8 cellular contexts compared by ENCODE assay signal in the genomic region with DNA sequence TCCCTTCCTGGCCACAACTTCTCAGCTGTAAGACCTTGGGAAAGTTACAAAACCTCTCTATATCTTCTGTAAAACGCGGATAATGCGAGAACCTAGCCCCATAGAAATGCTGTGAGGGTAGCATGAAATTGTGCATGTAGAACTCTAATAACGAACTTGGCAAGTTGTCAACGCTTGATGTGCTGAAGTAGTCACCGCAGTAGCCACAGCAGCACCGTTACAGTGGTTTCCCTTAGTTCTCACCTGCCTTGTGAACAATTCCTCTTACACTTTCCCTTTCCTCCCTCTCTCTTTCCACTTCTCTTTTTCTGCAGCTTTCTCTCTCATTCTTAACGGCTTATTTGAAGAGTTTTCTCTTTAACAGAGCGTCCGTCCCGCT. TPM values are rescaled to one million over a fixed set of nuclear protein-coding genes. Genes with fewer than 3 reads are reported as not detected.
DNase-seq lines count a peak whose midpoint lies in the region; ATAC-seq and TF ChIP-seq lines count a peak whose summit lies in the region.

No MANE protein-coding gene starts in this region.

- H3K27ac Mint-ChIP-seq in MCF 10A (ENCODE audit: low read depth, unreplicated experiment): peak overlapping the region; percentile 89

- peak overlapping the region; percentile 83 for H3K4me2 ChIP-seq in OCI-LY1 (ENCODE audit: low read length)
- peak overlapping the region; percentile 92 for H3K4me2 ChIP-seq in mesenchymal stem cell (ENCODE audit: low read length, poor library complexity, severe bottlenecking)

- peak overlapping the region; percentile 91 for H3K4me3 Mint-ChIP-seq in MCF 10A (ENCODE audit: unreplicated experiment)

- POLR2A ChIA-PET in MCF 10A (lab: Yijun Ruan, JAX): interaction anchor here (0.8 to 1.9 kb wide), 15 partner anchors 23 to 509 kb away, joined by 3 to 13 read pairs (median 4); partner anchors contain the start of genes GXYLT2 and PPP4R2

- H2BK5ac ChIP-seq in mesenchymal stem cell (ENCODE audit: low read depth, low read length, poor library complexity, severe bottlenecking): no peak overlapping the region

- H2BK120ac ChIP-seq in mesenchymal stem cell (ENCODE audit: low read depth, low read length): no peak overlapping the region

- no peak overlapping the region for H4K8ac ChIP-seq in mesenchymal stem cell (ENCODE audit: low read length)

- H4K20me1 ChIP-seq in OCI-LY1 (ENCODE audit: insufficient read depth, low read length): no peaks in the 10 kb centered on the region

- H3K9me3 ChIP-seq in OCI-LY1 (ENCODE audit: low read length) (no peaks in the 10 kb centered on the region), mesenchymal stem cell (ENCODE audit: control insufficient read depth, low read length) (no peaks in the 10 kb centered on the region), upper lobe of right lung (no peaks in the 10 kb centered on the region)

- H3K27me3 ChIP-seq in OCI-LY1 (ENCODE audit: insufficient read depth, low read length) (no peaks in the 10 kb centered on the region), mesenchymal stem cell (ENCODE audit: control insufficient read depth in 1 of 2, insufficient read depth in 1 of 2, low read length in 2 of 2) (no peaks in the 10 kb centered on the region), upper lobe of right lung (no peaks in the 10 kb centered on the region)

- H2AK5ac ChIP-seq in mesenchymal stem cell (ENCODE audit: low read length, severe bottlenecking): no peak overlapping the region

- H3K79me1 ChIP-seq in mesenchymal stem cell (replicated peaks; ENCODE audit: low read length, poor library complexity, severe bottlenecking): peaks cover 4% of the 10 kb centered on the region

- peaks cover 27% of the 10 kb centered on the region for H3K79me2 ChIP-seq in OCI-LY1 (ENCODE audit: insufficient read depth, low read length)

- H3K27ac ChIP-seq in OCI-LY1 (ENCODE audit: low read depth, low read length, poor library complexity, severe bottlenecking): peak overlapping the region; percentile 27
- H3K27ac ChIP-seq in mesenchymal stem cell (ENCODE audit: low read length, poor library complexity, severe bottlenecking): no peak overlapping the region
- H3K27ac ChIP-seq in upper lobe of right lung: no peak overlapping the region

- no peak overlapping the region for H3K14ac ChIP-seq in mesenchymal stem cell (ENCODE audit: low read length in 2 of 2)

- peaks cover 8% of the 10 kb centered on the region for H3K36me3 Mint-ChIP-seq in MCF 10A (ENCODE audit: insufficient read depth, unreplicated experiment)

- no peak overlapping the region for H2BK12ac ChIP-seq in mesenchymal stem cell (ENCODE audit: low read length in 2 of 2)

- ATAC-seq in HG02943 (IDR thresholded peaks at IDR 0.05; ENCODE audit: low read depth, unreplicated experiment) (peak; percentile 38), upper lobe of right lung (no peak)

- peaks cover 32% of the 10 kb centered on the region for H3K4me1 Mint-ChIP-seq in MCF 10A (ENCODE audit: insufficient read depth, unreplicated experiment)

- no TSS peak for BruUV-seq in MCF 10A (replicated peaks; lab: Mats Ljungman, UMichigan)

- intact Hi-C loops in MCF 10A (cut with micrococcal nuclease): loop anchor here (5.0 kb wide), 1 partner anchor 654 kb away; no protein-coding TSS in a partner anchor
- intact Hi-C loops in upper lobe of right lung (cut with DNase I): no loop called here

- no peaks in the 10 kb centered on the region for H3K9me2 ChIP-seq in OCI-LY1 (ENCODE audit: low read depth, low read length)

- no peak overlapping the region for H3K18ac ChIP-seq in mesenchymal stem cell (ENCODE audit: low read depth in 1 of 2, low read length in 2 of 2)

- H2AFZ ChIP-seq in OCI-LY1 (ENCODE audit: low read length) (no peak overlapping the region), mesenchymal stem cell (ENCODE audit: low read depth, low read length) (peak overlapping the region; percentile 15)

- H3K36me3 ChIP-seq in OCI-LY1 (ENCODE audit: insufficient read depth, low read length) (no peaks in the 10 kb centered on the region), mesenchymal stem cell (ENCODE audit: control insufficient read depth in 1 of 2, insufficient read depth in 2 of 2, low read depth in 1 of 2, low read length in 2 of 2) (no peaks in the 10 kb centered on the region), upper lobe of right lung (no peaks in the 10 kb centered on the region)

- TF ChIP-seq CTCF in OCI-LY1 (IDR thresholded peaks at IDR 0.05; ENCODE audit: low read length) (no peak), MCF 10A (IDR thresholded peaks at IDR 0.05; ENCODE audit: unreplicated experiment) (no peak), upper lobe of right lung (IDR thresholded peaks at IDR 0.05) (no peak)

- H3K23ac ChIP-seq in mesenchymal stem cell (ENCODE audit: low read length in 2 of 2): no peak overlapping the region

- H2BK15ac ChIP-seq in mesenchymal stem cell (ENCODE audit: low read depth, poor library complexity, severe bottlenecking): no peak overlapping the region

- H3K9ac ChIP-seq in OCI-LY1 (ENCODE audit: low read length) (peak overlapping the region; percentile 27; the same call in 1 of the 2 replicates), mesenchymal stem cell (ENCODE audit: low read length) (peak overlapping the region; percentile 92)

- H3K4me3 ChIP-seq in OCI-LY1 (ENCODE audit: low read depth, low read length, poor library complexity, severe bottlenecking) (peak overlapping the region; percentile 97), mesenchymal stem cell (ENCODE audit: insufficient read depth in 1 of 2, low read depth in 1 of 2, low read length in 2 of 2) (peak overlapping the region in 1 of 2 experiments; percentile 100), upper lobe of right lung (peak overlapping the region; percentile 85)

- no peaks in the 10 kb centered on the region for H3K27me3 Mint-ChIP-seq in MCF 10A (ENCODE audit: insufficient read depth, unreplicated experiment)

- CTCF ChIA-PET in MCF 10A (lab: Yijun Ruan, JAX): interaction anchor here (0.6 to 10.5 kb wide), 11 partner anchors 34 to 381 kb away, joined by 3 to 221 read pairs (median 3); partner anchors contain the start of gene GXYLT2

- 1% methylated on average over 11 of the region's 11 CpGs for WGBS in mesenchymal stem cell

- peaks cover 34% of the 10 kb centered on the region for H3K4me1 ChIP-seq in OCI-LY1 (ENCODE audit: insufficient read depth, low read length, severe bottlenecking)
- H3K4me1 ChIP-seq in mesenchymal stem cell (ENCODE audit: control insufficient read depth, insufficient read depth, low read depth, low read length): peaks cover 3% of the 10 kb centered on the region
- peaks cover 13% of the 10 kb centered on the region for H3K4me1 ChIP-seq in upper lobe of right lung

- H3K4ac ChIP-seq in mesenchymal stem cell (ENCODE audit: low read depth in 1 of 2, low read length in 2 of 2): no peak overlapping the region

- no peaks in the 10 kb centered on the region for H3F3A ChIP-seq in OCI-LY1 (ENCODE audit: insufficient read depth, low read length)

- H4K91ac ChIP-seq in mesenchymal stem cell (ENCODE audit: low read length): no peak overlapping the region

- peak; percentile 3 to 24 for DNase-seq in stimulated activated CD4-positive, alpha-beta T cell treated with anti-CD3 and anti-CD28 coated beads, Interleukin-12 subunit alpha, Interleukin-12 subunit beta, amount 100 ng/mL, for 24 hours (ENCODE audit: low read depth in 2 of 2)
- DNase-seq in stimulated activated CD4-positive, alpha-beta T cell treated with anti-CD3 and anti-CD28 coated beads, Interleukin-2, amount 100 ng/mL, for 48 hours: no peak
- DNase-seq in MCF 10A (ENCODE audit: unreplicated experiment): no peak
- DNase-seq in mesenchymal stem cell: no peak
- no peak for DNase-seq in upper lobe of right lung
- no peak for DNase-seq in DMS153 (lab: John Stamatoyannopoulos, UW)

- no peaks in the 10 kb centered on the region for H3K9me3 Mint-ChIP-seq in MCF 10A (ENCODE audit: unreplicated experiment)

RNA-seq across cellular contexts. Expression of gene SHQ1, which starts 0.4 kb away (rescaled TPM):
- total RNA-seq in MCF 10A (2022): 17.4 and 30.4 TPM in 2 replicates
- 8.9 TPM for polyA plus RNA-seq in mesenchymal stem cell (2013, experiment 1 of 2)
- polyA plus RNA-seq in mesenchymal stem cell (2013, experiment 2 of 2): 8.9 TPM
- 17.3 TPM for total RNA-seq in upper lobe of right lung

RNA-seq across cellular contexts. Expression of gene GXYLT2, which starts 39.2 kb away (rescaled TPM):
- total RNA-seq in MCF 10A (2022) (3.9 and 4.1 TPM in 2 replicates), upper lobe of right lung (8.4 TPM)
- 9.0 TPM for polyA plus RNA-seq in mesenchymal stem cell (2013, experiment 1 of 2)
- 9.1 TPM for polyA plus RNA-seq in mesenchymal stem cell (2013, experiment 2 of 2)

Comparison
In these comparisons a context has a peak if more than half of its experiments do, and no peak if none do; other contexts are left out.
1. DNase-seq: peak in stimulated activated CD4-positive, alpha-beta T cell treated with anti-CD3 and anti-CD28 coated beads, Interleukin-12 subunit alpha, Interleukin-12 subunit beta, amount 100 ng/mL, for 24 hours (2 of 2); none in stimulated activated CD4-positive, alpha-beta T cell treated with anti-CD3 and anti-CD28 coated beads, Interleukin-2, amount 100 ng/mL, for 48 hours (0 of 2), MCF 10A (single experiment), mesenchymal stem cell (single experiment), upper lobe of right lung (single experiment) and DMS153 (single experiment).